In the genomic region with DNA sequence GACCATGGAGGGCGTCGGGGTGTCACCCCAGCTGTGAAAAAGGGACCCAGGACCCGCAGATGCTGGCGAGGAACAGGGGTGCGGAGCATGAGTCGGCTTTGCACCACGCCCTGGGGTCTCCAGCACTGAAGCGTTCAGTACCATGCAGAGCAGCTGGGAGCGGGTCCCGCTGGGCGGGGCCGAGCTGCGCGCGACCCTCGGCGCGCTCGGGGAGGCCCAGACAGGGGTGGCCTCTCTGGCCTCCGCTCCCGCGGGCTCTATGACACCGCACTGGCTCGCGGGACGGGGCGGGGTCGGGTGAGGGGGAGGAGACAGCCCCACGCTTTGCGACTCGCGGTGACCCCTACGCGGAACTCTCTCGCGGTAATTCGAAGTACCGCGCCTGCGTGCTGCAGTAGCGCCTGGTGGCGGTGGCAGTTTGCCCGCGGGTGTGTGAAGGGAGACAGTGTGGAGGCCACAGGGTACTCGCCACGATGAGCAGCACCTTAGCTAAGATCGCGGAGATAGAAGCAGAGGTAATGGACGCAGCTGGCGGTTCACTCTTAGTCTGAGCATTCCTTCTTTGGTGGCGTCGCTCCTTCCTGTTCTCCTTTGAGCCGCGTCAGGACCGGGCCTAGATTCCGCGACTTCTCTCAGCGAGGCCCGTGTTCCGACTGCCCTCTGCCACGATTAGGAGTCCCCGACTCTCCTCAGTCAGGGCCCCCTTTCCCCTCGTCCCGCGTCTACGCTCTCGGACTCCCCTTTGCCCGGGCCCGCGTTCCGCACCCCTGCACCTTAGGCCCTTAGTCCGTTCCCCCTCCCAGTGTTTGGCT, we compare ENCODE assay signal across 8 cellular contexts. TPM values are rescaled to one million over a fixed set of nuclear protein-coding genes. Genes with fewer than 3 reads are reported as not detected.
A peak's percentile ranks its signal among the peaks of the same experiment; 100 is the strongest.
DNase-seq lines count a peak whose midpoint lies in the region; ATAC-seq and TF ChIP-seq lines count a peak whose summit lies in the region.

A gene with protein sequence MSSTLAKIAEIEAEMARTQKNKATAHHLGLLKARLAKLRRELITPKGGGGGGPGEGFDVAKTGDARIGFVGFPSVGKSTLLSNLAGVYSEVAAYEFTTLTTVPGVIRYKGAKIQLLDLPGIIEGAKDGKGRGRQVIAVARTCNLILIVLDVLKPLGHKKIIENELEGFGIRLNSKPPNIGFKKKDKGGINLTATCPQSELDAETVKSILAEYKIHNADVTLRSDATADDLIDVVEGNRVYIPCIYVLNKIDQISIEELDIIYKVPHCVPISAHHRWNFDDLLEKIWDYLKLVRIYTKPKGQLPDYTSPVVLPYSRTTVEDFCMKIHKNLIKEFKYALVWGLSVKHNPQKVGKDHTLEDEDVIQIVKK (plus strand): TSS at position 394 of the 812 bp plus-strand sequence. CDS start 80 bp downstream, at position 474.

- peak in 1 of 2 experiments; percentile 11; a peak in 1 of 4 replicates for TF ChIP-seq EP300 in SK-N-SH (IDR thresholded peaks at IDR 0.05; ENCODE audit: borderline replicate concordance in 1 of 2, low read depth in 1 of 2, low read length in 1 of 2)

- peak within 1 kb of the TSS; percentile 96 for H2AFZ ChIP-seq in SK-N-SH (ENCODE audit: low read depth)

- intact Hi-C loops in testis (cut with DNase I; ENCODE audit: low total_unique reads): no loop called here

- H3K4me1 ChIP-seq in SK-N-SH (ENCODE audit: control insufficient read depth in 1 of 2, insufficient read depth in 2 of 2, low read depth in 1 of 2, low read length in 1 of 2): peaks cover 4 to 5% of the 10 kb centered on the region in 2 experiments; a peak in 2 of 4 replicates
- H3K4me1 ChIP-seq in testis: no peaks in the 10 kb centered on the region

- DNase-seq in GM06990 (ENCODE audit: extremely low read depth, insufficient read length) (peak; percentile 97), NCI-H1048 (lab: John Stamatoyannopoulos, UW) (peak; percentile 83), SK-N-SH (peak; percentile 99), glomerular endothelial cell (ENCODE audit: extremely low read depth, low read depth, low spot score) (peak; percentile 42), omental fat pad (ENCODE audit: low spot score) (peak; percentile 88), testis (peak; percentile 97)

- no peaks in the 10 kb centered on the region; the same call in 1 of the 2 replicates for H3K36me3 ChIP-seq in GM06990 (ENCODE audit: control insufficient read depth, insufficient read depth, low read length)
- H3K36me3 ChIP-seq in SK-N-SH (replicated peaks in 1 of 2; ENCODE audit: control insufficient read depth in 1 of 2, insufficient read depth in 2 of 2, low read length in 1 of 2): peaks cover 10 to 29% of the 10 kb centered on the region in 2 experiments
- no peaks in the 10 kb centered on the region for H3K36me3 ChIP-seq in testis (ENCODE audit: low read depth, missing control alignments)

- H3K27me3 ChIP-seq in GM06990 (replicated peaks; ENCODE audit: control insufficient read depth, insufficient read depth, low read length) (no peaks in the 10 kb centered on the region), SK-N-SH (ENCODE audit: insufficient read depth) (no peaks in the 10 kb centered on the region), testis (no peaks in the 10 kb centered on the region)

- peak within 1 kb of the TSS; percentile 97 for H3K4me3 ChIP-seq in GM06990 (replicated peaks; ENCODE audit: low read depth, low read length)
- H3K4me3 ChIP-seq in SK-N-SH (ENCODE audit: low read depth in 2 of 2, low read length in 1 of 2): peak within 1 kb of the TSS; percentile 78 to 83
- H3K4me3 ChIP-seq in testis: peak within 1 kb of the TSS; percentile 73 to 87

- H3K9me3 Mint-ChIP-seq in activated naive CD4-positive, alpha-beta T cell treated with anti-CD3 and anti-CD28 coated beads, Interleukin-2, amount 50 U/mL, for 24 hours: no peaks in the 10 kb centered on the region

- TF ChIP-seq RAD21 in SK-N-SH (IDR thresholded peaks at IDR 0.05; ENCODE audit: low read length): peak; percentile 31; the same call in 1 of the 2 replicates

- ATAC-seq in HG02571 (IDR thresholded peaks at IDR 0.05; ENCODE audit: unreplicated experiment) (peak; percentile 93), omental fat pad (ENCODE audit: low FRiP score) (peak; percentile 95)

- CTCF ChIA-PET in SK-N-SH (lab: Yijun Ruan, JAX): interaction anchor here (0.5 to 3.5 kb wide), 6 partner anchors 11 to 187 kb away, joined by 3 to 16 read pairs (median 3); a partner anchor contains a TSS

- TF ChIP-seq CTCF in GM06990 (IDR thresholded peaks at IDR 0.05; ENCODE audit: insufficient read depth, low read length, poor library complexity, severe bottlenecking) (no peak), SK-N-SH (IDR thresholded peaks at IDR 0.05) (no peak), omental fat pad (IDR thresholded peaks at IDR 0.05) (no peak), testis (IDR thresholded peaks at IDR 0.05) (peak in 2 of 3 experiments; percentile 34 to 38)

- WGBS in SK-N-SH (ENCODE audit: low lambda C conversion rate): 2% methylated on average over 27 of the region's 72 CpGs
- whole genome bisulfite sequencing in testis, 2 donors: 0% methylated on average over 36 to 64 of the region's 72 CpGs

- peak within 1 kb of the TSS; percentile 91 for H3K9ac ChIP-seq in SK-N-SH

- peak within 1 kb of the TSS; percentile 98 for H3K4me3 Mint-ChIP-seq in activated naive CD4-positive, alpha-beta T cell treated with anti-CD3 and anti-CD28 coated beads, Interleukin-2, amount 50 U/mL, for 24 hours

- no peaks in the 10 kb centered on the region for H3K27me3 Mint-ChIP-seq in activated naive CD4-positive, alpha-beta T cell treated with anti-CD3 and anti-CD28 coated beads, Interleukin-2, amount 50 U/mL, for 24 hours

- peak within 1 kb of the TSS; percentile 94 for H3K27ac Mint-ChIP-seq in activated naive CD4-positive, alpha-beta T cell treated with anti-CD3 and anti-CD28 coated beads, Interleukin-2, amount 50 U/mL, for 24 hours

- H3K27ac ChIP-seq in SK-N-SH (ENCODE audit: low read depth in 2 of 2, low read length in 1 of 2): peak within 1 kb of the TSS; percentile 76 to 85
- H3K27ac ChIP-seq in testis: peak within 1 kb of the TSS; percentile 74 to 78

- H3K9me3 ChIP-seq in SK-N-SH: no peaks in the 10 kb centered on the region
- H3K9me3 ChIP-seq in testis: no peaks in the 10 kb centered on the region

- peaks cover 18% of the 10 kb centered on the region for H3K4me1 Mint-ChIP-seq in activated naive CD4-positive, alpha-beta T cell treated with anti-CD3 and anti-CD28 coated beads, Interleukin-2, amount 50 U/mL, for 24 hours

- no peaks in the 10 kb centered on the region for H3K9me2 ChIP-seq in SK-N-SH

- POLR2A ChIA-PET in SK-N-SH (lab: Yijun Ruan, JAX): interaction anchor here (0.6 to 2.4 kb wide), 11 partner anchors 16 to 107 kb away, joined by 3 to 32 read pairs (median 4); a partner anchor contains a TSS

- H3F3A ChIP-seq in SK-N-SH (replicated peaks; ENCODE audit: insufficient read depth): peaks cover 20% of the 10 kb centered on the region

- TF ChIP-seq POLR2A in testis (IDR thresholded peaks at IDR 0.05): peak; percentile 7

- no peaks in the 10 kb centered on the region for H4K20me1 ChIP-seq in SK-N-SH (ENCODE audit: insufficient read depth)

- H3K4me2 ChIP-seq in SK-N-SH: peak within 1 kb of the TSS; percentile 92

- peaks cover 50% of the 10 kb centered on the region for H3K79me2 ChIP-seq in SK-N-SH (ENCODE audit: insufficient read depth)

- peaks cover 4% of the 10 kb centered on the region for H3K36me3 Mint-ChIP-seq in activated naive CD4-positive, alpha-beta T cell treated with anti-CD3 and anti-CD28 coated beads, Interleukin-2, amount 50 U/mL, for 24 hours

TF ChIP-seq in SK-N-SH, 30 proteins besides CTCF, POLR2A, EP300 and RAD21 (continues in another document):
- TF ChIP-seq ELF1 (IDR thresholded peaks at IDR 0.05) (no peak), TAF1 (IDR thresholded peaks at IDR 0.05; ENCODE audit: borderline replicate concordance, low read depth, low read length) (peak; percentile 63; the same call in 1 of the 2 replicates), CHD2 (IDR thresholded peaks at IDR 0.05; ENCODE audit: low read length, partially characterized antibody) (peak; percentile 99), JUND (IDR thresholded peaks at IDR 0.05) (no peak), NFIC (IDR thresholded peaks at IDR 0.05; ENCODE audit: borderline replicate concordance) (peak; percentile 59)
- TF ChIP-seq, protein P1, sequence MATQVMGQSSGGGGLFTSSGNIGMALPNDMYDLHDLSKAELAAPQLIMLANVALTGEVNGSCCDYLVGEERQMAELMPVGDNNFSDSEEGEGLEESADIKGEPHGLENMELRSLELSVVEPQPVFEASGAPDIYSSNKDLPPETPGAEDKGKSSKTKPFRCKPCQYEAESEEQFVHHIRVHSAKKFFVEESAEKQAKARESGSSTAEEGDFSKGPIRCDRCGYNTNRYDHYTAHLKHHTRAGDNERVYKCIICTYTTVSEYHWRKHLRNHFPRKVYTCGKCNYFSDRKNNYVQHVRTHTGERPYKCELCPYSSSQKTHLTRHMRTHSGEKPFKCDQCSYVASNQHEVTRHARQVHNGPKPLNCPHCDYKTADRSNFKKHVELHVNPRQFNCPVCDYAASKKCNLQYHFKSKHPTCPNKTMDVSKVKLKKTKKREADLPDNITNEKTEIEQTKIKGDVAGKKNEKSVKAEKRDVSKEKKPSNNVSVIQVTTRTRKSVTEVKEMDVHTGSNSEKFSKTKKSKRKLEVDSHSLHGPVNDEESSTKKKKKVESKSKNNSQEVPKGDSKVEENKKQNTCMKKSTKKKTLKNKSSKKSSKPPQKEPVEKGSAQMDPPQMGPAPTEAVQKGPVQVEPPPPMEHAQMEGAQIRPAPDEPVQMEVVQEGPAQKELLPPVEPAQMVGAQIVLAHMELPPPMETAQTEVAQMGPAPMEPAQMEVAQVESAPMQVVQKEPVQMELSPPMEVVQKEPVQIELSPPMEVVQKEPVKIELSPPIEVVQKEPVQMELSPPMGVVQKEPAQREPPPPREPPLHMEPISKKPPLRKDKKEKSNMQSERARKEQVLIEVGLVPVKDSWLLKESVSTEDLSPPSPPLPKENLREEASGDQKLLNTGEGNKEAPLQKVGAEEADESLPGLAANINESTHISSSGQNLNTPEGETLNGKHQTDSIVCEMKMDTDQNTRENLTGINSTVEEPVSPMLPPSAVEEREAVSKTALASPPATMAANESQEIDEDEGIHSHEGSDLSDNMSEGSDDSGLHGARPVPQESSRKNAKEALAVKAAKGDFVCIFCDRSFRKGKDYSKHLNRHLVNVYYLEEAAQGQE (IDR thresholded peaks at IDR 0.05; ENCODE audit: low read depth, low read length): peak; percentile 22; the same call in 1 of the 2 replicates

RNA-seq across cellular contexts. Expression of the gene that starts here (rescaled TPM):
- 56.3 and 63.8 TPM in 2 replicates for polyA plus RNA-seq in SK-N-SH (2012; rRNA removed)
- 63.6 and 66.2 TPM in 2 replicates for polyA plus RNA-seq in SK-N-SH (2012; cell fraction: cytosol; rRNA removed)
- polyA plus RNA-seq in SK-N-SH (2012; cell fraction: nucleus; rRNA removed): 20.9 and 39.2 TPM in 2 replicates
- total RNA-seq in glomerular endothelial cell: 54.5 and 62.6 TPM in 2 replicates
- total RNA-seq in omental fat pad: 10 to 100 TPM; 59.1 to 88.7 (median 69.2) TPM
- 100 to 1,000 TPM; 148 to 165 TPM for total RNA-seq in testis
- 399 TPM for polyA plus RNA-seq in testis (ENCODE audit: insufficient read depth, low read depth, low replicate concordance)

Comparison
In these comparisons a context has a peak if more than half of its experiments do, and no peak if none do; other contexts are left out.
1. Peak in every context shown above with its lines: DNase-seq, ATAC-seq, H3K4me3 ChIP-seq and H3K27ac ChIP-seq.
2. DNase-seq: peak in every context shown above with its lines; median percentile 99 in SK-N-SH; 97 in GM06990; 97 in testis; 88 in omental fat pad; 83 in NCI-H1048; 42 in glomerular endothelial cell.
3. CTCF ChIP-seq: peak in testis (2 of 3); none in GM06990 (single experiment), SK-N-SH (single experiment) and omental fat pad (0 of 3).